1 cellular context compared by ENCODE assay signal in the genomic region with DNA sequence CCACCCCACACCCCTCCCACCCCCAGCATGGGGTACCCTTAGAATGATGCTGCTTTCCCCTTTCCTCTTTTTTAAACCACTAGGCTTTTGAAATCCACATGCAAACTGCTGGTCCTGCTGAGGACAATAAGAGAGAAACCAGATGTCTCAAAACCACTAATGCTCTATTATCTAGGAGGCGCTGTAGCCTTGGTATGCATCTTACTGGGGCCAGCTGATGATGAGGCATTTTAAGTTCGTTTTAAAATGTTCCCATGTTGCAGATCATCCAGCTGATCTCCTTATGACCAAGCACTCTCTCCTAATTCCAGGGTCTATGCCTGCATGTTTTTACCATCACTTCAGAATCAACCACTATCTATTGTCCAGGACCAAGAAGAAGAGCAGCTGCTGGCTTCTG.
TF ChIP-seq lines count a peak whose summit lies in the region.

No MANE protein-coding gene starts in this region.

TF ChIP-seq in HCT116, 20 proteins besides CTCF, POLR2A, EP300 and RAD21 (continued from another document):
- TF ChIP-seq SIN3A (IDR thresholded peaks at IDR 0.05; ENCODE audit: low read depth) (no peak), FOSL1 (IDR thresholded peaks at IDR 0.05; ENCODE audit: low read depth) (no peak), ZNF274 (IDR thresholded peaks at IDR 0.05; ENCODE audit: low read depth, low read length) (no peak), TCF7L2 (IDR thresholded peaks at IDR 0.05; ENCODE audit: borderline replicate concordance, extremely low read depth, insufficient read depth, insufficient read length) (no peak), EZH2phosphoT487 (IDR thresholded peaks at IDR 0.05; ENCODE audit: borderline replicate concordance) (no peak), EZH2 (IDR thresholded peaks at IDR 0.05) (no peak), ELF1 (IDR thresholded peaks at IDR 0.05; ENCODE audit: borderline replicate concordance, low read depth) (no peak), POLR2AphosphoS5 (IDR thresholded peaks at IDR 0.05; ENCODE audit: low read depth, low read length) (no peak), YY1 (IDR thresholded peaks at IDR 0.05; ENCODE audit: extremely low read depth, insufficient replicate concordance, low read depth, low read length) (no peak)
